In genomic region chr13:40439928-40440327, GRCh38 we compare ENCODE assay signal across 12 cellular contexts.
A peak's percentile ranks its signal among the peaks of the same experiment; 100 is the strongest.
DNase-seq lines count a peak whose midpoint lies in the region; ATAC-seq, FAIRE-seq and TF ChIP-seq lines count a peak whose summit lies in the region.
"Had no signal": no experiment of that assay in that cellular context is flagged by ENCODE, and none has a peak within 500 bp of the region (broad histone marks: within the 10 kb centered on the region; RNA-seq: fewer than 3 reads in every experiment).

No MANE protein-coding gene starts in this region.

- peaks cover 31% of the 10 kb centered on the region for H3K4me1 ChIP-seq in rectal smooth muscle tissue (ENCODE audit: control insufficient read depth, insufficient read depth, low read length)
- H3K4me1 ChIP-seq in aorta (ENCODE audit: control insufficient read depth in 1 of 2, insufficient read depth in 2 of 2, low read length in 2 of 2), result no peaks in the 10 kb centered on the region

- no peaks in the 10 kb centered on the region for H3K36me3 Mint-ChIP-seq in stimulated activated naive CD8-positive, alpha-beta T cell treated with anti-CD3 and anti-CD28 coated beads, Interleukin-15, Interleukin-2, amounts not matched to agents 100 ng/mL and 50 ng/mL, for 24 hours (ENCODE audit: low read depth)

- no peak for DNase-seq in stimulated activated naive CD8-positive, alpha-beta T cell treated with anti-CD3 and anti-CD28 coated beads, Interleukin-15, amount 100 ng/mL, for 72 hours
- DNase-seq in left ventricle myocardium superior, result peak; percentile 41
- DNase-seq in aorta, result no peak
- no peak for DNase-seq in H4 (ENCODE audit: low spot score)
- no peak for DNase-seq in GM12892 (ENCODE audit: insufficient read length)
- DNase-seq: dorsolateral prefrontal cortex, foreskin fibroblast had no signal

- H3K4me3 ChIP-seq in rectal smooth muscle tissue (ENCODE audit: low read length) (peak overlapping the region; percentile 61), aorta (ENCODE audit: low read length in 2 of 2) (no peak overlapping the region)
- H3K4me3 ChIP-seq: A549 had no signal

- H3K4me3 Mint-ChIP-seq in stimulated activated naive CD8-positive, alpha-beta T cell treated with anti-CD3 and anti-CD28 coated beads, Interleukin-15, Interleukin-2, amounts not matched to agents 100 ng/mL and 50 ng/mL, for 24 hours, result no peak overlapping the region
- H3K4me3 Mint-ChIP-seq in stimulated activated naive CD8-positive, alpha-beta T cell treated with anti-CD3 and anti-CD28 coated beads, Interleukin-15, amount 100 ng/mL, for 72 hours, result no peak overlapping the region

- H3K36me3 ChIP-seq in rectal smooth muscle tissue (ENCODE audit: control insufficient read depth, insufficient read depth, low read length) (no peaks in the 10 kb centered on the region), aorta (ENCODE audit: control insufficient read depth in 1 of 2, insufficient read depth in 2 of 2, low read length in 1 of 2) (no peaks in the 10 kb centered on the region)

- peaks cover 43% of the 10 kb centered on the region for H3K4me1 Mint-ChIP-seq in stimulated activated naive CD8-positive, alpha-beta T cell treated with anti-CD3 and anti-CD28 coated beads, Interleukin-15, Interleukin-2, amounts not matched to agents 100 ng/mL and 50 ng/mL, for 24 hours (ENCODE audit: low read depth)
- peaks cover 36% of the 10 kb centered on the region for H3K4me1 Mint-ChIP-seq in stimulated activated naive CD8-positive, alpha-beta T cell treated with anti-CD3 and anti-CD28 coated beads, Interleukin-15, amount 100 ng/mL, for 72 hours

- peak overlapping the region; percentile 2 for H3K27ac Mint-ChIP-seq in stimulated activated naive CD8-positive, alpha-beta T cell treated with anti-CD3 and anti-CD28 coated beads, Interleukin-15, Interleukin-2, amounts not matched to agents 100 ng/mL and 50 ng/mL, for 24 hours
- no peak overlapping the region for H3K27ac Mint-ChIP-seq in stimulated activated naive CD8-positive, alpha-beta T cell treated with anti-CD3 and anti-CD28 coated beads, Interleukin-15, amount 100 ng/mL, for 72 hours

- H3K27ac ChIP-seq in rectal smooth muscle tissue (ENCODE audit: low read depth, low read length) (peak overlapping the region; percentile 78), aorta (ENCODE audit: low read depth in 1 of 2, low read length in 2 of 2) (peak overlapping the region in 1 of 2 donors; percentile 83)
- H3K27ac ChIP-seq: A549 had no signal

- H3K9me3 Mint-ChIP-seq in stimulated activated naive CD8-positive, alpha-beta T cell treated with anti-CD3 and anti-CD28 coated beads, Interleukin-15, Interleukin-2, amounts not matched to agents 100 ng/mL and 50 ng/mL, for 24 hours, result no peaks in the 10 kb centered on the region
- no peaks in the 10 kb centered on the region for H3K9me3 Mint-ChIP-seq in stimulated activated naive CD8-positive, alpha-beta T cell treated with anti-CD3 and anti-CD28 coated beads, Interleukin-15, amount 100 ng/mL, for 72 hours

- intact Hi-C loops in left ventricle myocardium superior (cut with micrococcal nuclease), result no loop called here
- intact Hi-C loops in aorta (cut with DNase I), result no loop called here

- no peaks in the 10 kb centered on the region for H3K9me3 ChIP-seq in aorta (ENCODE audit: control insufficient read depth, low read length)
- H3K9me3 ChIP-seq: A549 had no signal

- H3K9ac ChIP-seq in rectal smooth muscle tissue (ENCODE audit: low read length), result no peak overlapping the region

- no peaks in the 10 kb centered on the region for H3K27me3 Mint-ChIP-seq in stimulated activated naive CD8-positive, alpha-beta T cell treated with anti-CD3 and anti-CD28 coated beads, Interleukin-15, Interleukin-2, amounts not matched to agents 100 ng/mL and 50 ng/mL, for 24 hours
- H3K27me3 Mint-ChIP-seq in stimulated activated naive CD8-positive, alpha-beta T cell treated with anti-CD3 and anti-CD28 coated beads, Interleukin-15, amount 100 ng/mL, for 72 hours, result no peaks in the 10 kb centered on the region

- H3K27me3 ChIP-seq in rectal smooth muscle tissue (ENCODE audit: control insufficient read depth, insufficient read depth, low read length), result no peaks in the 10 kb centered on the region
- H3K27me3 ChIP-seq in aorta (ENCODE audit: control insufficient read depth in 1 of 2, insufficient read depth in 2 of 2, low read length in 1 of 2), result no peaks in the 10 kb centered on the region
- H3K27me3 ChIP-seq: dorsolateral prefrontal cortex had no signal

- TF ChIP-seq POLR2A in GM12892 (IDR thresholded peaks at IDR 0.05; ENCODE audit: low read depth, low read length), result no peak

- no peak for ATAC-seq in stimulated activated naive CD8-positive, alpha-beta T cell treated with anti-CD3 and anti-CD28 coated beads, Interleukin-15, amount 100 ng/mL, for 72 hours
- peak; percentile 61 for ATAC-seq in left ventricle myocardium superior
- peak; percentile 71 for ATAC-seq in aorta (ENCODE audit: low FRiP score)
- no peak for ATAC-seq in GM18511 (IDR thresholded peaks at IDR 0.05; ENCODE audit: unreplicated experiment)
- ATAC-seq: A549 had no signal

- no peak for FAIRE-seq in GM12892 (lab: Jason Lieb, UNC)
- FAIRE-seq: A549, D721Med had no signal

Comparison
In these comparisons a context has a peak if more than half of its experiments do, and no peak if none do; other contexts are left out.
1. ATAC-seq: peak in left ventricle myocardium superior (single experiment) and aorta (single experiment); none in stimulated activated naive CD8-positive, alpha-beta T cell treated with anti-CD3 and anti-CD28 coated beads, Interleukin-15, amount 100 ng/mL, for 72 hours (single experiment) and GM18511 (single experiment).